ENCODE assay signal across 1 cellular context in the genomic region with DNA sequence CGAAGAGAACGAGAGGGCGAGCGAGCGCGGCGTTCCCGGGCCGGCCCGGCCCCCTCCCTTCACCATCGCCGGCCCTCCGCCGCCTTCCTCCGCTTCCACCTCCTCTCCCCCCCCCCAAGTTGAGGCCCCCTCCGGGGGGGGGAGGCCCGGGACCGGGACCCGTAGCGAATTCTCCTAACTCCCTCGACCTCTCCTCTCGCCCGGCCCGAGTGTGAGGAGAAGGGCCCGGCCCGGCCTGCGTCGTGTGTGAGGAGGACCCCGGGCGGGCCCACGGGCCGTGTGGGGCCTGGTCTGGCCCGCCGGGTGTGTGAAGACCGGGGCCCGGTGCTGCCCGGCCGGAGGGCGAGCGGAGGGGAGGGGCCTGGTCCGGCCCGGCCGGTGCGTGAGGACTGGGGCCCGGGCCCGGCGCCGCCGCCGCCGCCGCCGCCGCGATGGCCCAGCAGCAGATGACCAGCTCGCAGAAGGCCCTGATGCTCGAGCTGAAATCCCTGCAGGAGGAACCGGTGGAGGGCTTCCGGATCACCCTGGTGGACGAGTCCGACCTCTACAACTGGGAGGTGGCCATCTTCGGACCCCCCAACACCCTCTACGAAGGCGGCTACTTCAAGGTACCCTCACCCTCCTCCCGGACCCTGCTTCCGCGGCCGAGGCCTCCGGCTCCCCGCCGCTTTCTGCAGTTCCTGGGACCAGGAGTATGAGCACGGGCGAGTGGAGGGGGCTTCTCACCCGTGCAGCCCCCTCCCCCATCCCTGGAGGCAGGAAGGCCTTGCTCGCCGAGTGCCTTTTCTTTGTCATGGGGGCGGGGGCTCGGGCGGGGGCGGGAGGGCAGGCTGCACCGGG.
TF ChIP-seq lines count a peak whose summit lies in the region.

No MANE protein-coding gene starts in this region.

TF ChIP-seq in SK-N-SH, 30 proteins besides CTCF, POLR2A, EP300 and RAD21 (continued from another document):
- TF ChIP-seq, protein P1, sequence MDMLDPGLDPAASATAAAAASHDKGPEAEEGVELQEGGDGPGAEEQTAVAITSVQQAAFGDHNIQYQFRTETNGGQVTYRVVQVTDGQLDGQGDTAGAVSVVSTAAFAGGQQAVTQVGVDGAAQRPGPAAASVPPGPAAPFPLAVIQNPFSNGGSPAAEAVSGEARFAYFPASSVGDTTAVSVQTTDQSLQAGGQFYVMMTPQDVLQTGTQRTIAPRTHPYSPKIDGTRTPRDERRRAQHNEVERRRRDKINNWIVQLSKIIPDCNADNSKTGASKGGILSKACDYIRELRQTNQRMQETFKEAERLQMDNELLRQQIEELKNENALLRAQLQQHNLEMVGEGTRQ (IDR thresholded peaks at IDR 0.05; ENCODE audit: borderline replicate concordance, low read depth, low read length): no peak
